Comparison of ENCODE assay signal across 25 cellular contexts in genomic region chr3:171615281-171615680, GRCh38.
"Had no signal": no experiment of that assay in that cellular context is flagged by ENCODE, and none has a peak within 500 bp of the region (broad histone marks: within the 10 kb centered on the region; RNA-seq: fewer than 3 reads in every experiment).

No MANE protein-coding gene starts in this region.

- ATAC-seq: gastrocnemius medialis; naive thymus-derived CD4-positive, alpha-beta T cell had no signal

- H3K4me1 Mint-ChIP-seq: activated CD4-positive, alpha-beta T cell treated with anti-CD3 and anti-CD28 coated beads, Interleukin-2, amount 10 ng/mL, durations not matched to agents 24 days and 14 days; activated naive CD4-positive, alpha-beta T cell treated with anti-CD3 and anti-CD28 coated beads, Interleukin-2, amount 10 ng/mL, durations not matched to agents 7 days and 5 days; naive thymus-derived CD4-positive, alpha-beta T cell; stimulated activated effector memory CD8-positive, alpha-beta T cell treated with anti-CD3 and anti-CD28 coated beads, Interleukin-12 subunit alpha, Interleukin-12 subunit beta, amount 100 ng/mL, for 72 hours had no signal

- H3K36me3 Mint-ChIP-seq: activated CD4-positive, alpha-beta memory T cell treated with anti-CD3 and anti-CD28 coated beads for 36 hours; activated naive CD4-positive, alpha-beta T cell treated with anti-CD3 and anti-CD28 coated beads, Interleukin-2, amount 10 ng/mL, durations not matched to agents 7 days and 5 days; naive thymus-derived CD4-positive, alpha-beta T cell; stimulated activated effector memory CD8-positive, alpha-beta T cell treated with anti-CD3 and anti-CD28 coated beads, Interleukin-12 subunit alpha, Interleukin-12 subunit beta, amount 100 ng/mL, for 72 hours had no signal

- H3K27me3 Mint-ChIP-seq: progenitor cell of endocrine pancreas had no signal

- H3K4me3 Mint-ChIP-seq: activated CD4-positive, alpha-beta memory T cell treated with anti-CD3 and anti-CD28 coated beads for 36 hours; activated CD4-positive, alpha-beta T cell treated with anti-CD3 and anti-CD28 coated beads, Interleukin-2, amount 10 ng/mL, durations not matched to agents 24 days and 14 days; activated naive CD4-positive, alpha-beta T cell treated with anti-CD3 and anti-CD28 coated beads, Interleukin-2, amount 10 ng/mL, durations not matched to agents 7 days and 5 days; activated T-helper 1 cell treated with anti-CD3 and anti-CD28 coated beads, Interleukin-12 subunit alpha, Interleukin-12 subunit beta, Interleukin-2, Interleukin-4 antibody, amounts not matched to agents 30 ng/mL and 10 ng/mL and 1 ng/mL, durations not matched to agents 14 hours and 24 hours and 36 hours; naive thymus-derived CD4-positive, alpha-beta T cell; stimulated activated effector memory CD8-positive, alpha-beta T cell treated with anti-CD3 and anti-CD28 coated beads, Interleukin-12 subunit alpha, Interleukin-12 subunit beta, amount 100 ng/mL, for 72 hours; stimulated activated naive CD8-positive, alpha-beta T cell treated with anti-CD3 and anti-CD28 coated beads, Interleukin-15, Interleukin-2, amounts not matched to agents 100 ng/mL and 50 ng/mL, for 24 hours had no signal

- H3K4me1 ChIP-seq: colonic mucosa, gastrocnemius medialis had no signal

- H3K27ac ChIP-seq: cardiac muscle cell, colonic mucosa, gastrocnemius medialis, ovary, skin epidermis, thoracic aorta had no signal

- H3K9me3 ChIP-seq: body of pancreas, colonic mucosa, gastrocnemius medialis, ovary, right lobe of liver, thoracic aorta had no signal

- H3K27ac Mint-ChIP-seq: activated CD4-positive, alpha-beta memory T cell treated with anti-CD3 and anti-CD28 coated beads for 36 hours; activated CD4-positive, alpha-beta T cell treated with anti-CD3 and anti-CD28 coated beads, Interleukin-2, amount 10 ng/mL, durations not matched to agents 24 days and 14 days; activated naive CD4-positive, alpha-beta T cell treated with anti-CD3 and anti-CD28 coated beads, Interleukin-2, amount 10 ng/mL, durations not matched to agents 7 days and 5 days; activated T-helper 1 cell treated with anti-CD3 and anti-CD28 coated beads, Interleukin-12 subunit alpha, Interleukin-12 subunit beta, Interleukin-2, Interleukin-4 antibody, amounts not matched to agents 30 ng/mL and 10 ng/mL and 1 ng/mL, durations not matched to agents 14 hours and 24 hours and 36 hours; naive thymus-derived CD4-positive, alpha-beta T cell; stimulated activated effector memory CD8-positive, alpha-beta T cell treated with anti-CD3 and anti-CD28 coated beads, Interleukin-12 subunit alpha, Interleukin-12 subunit beta, amount 100 ng/mL, for 72 hours; stimulated activated naive CD8-positive, alpha-beta T cell treated with anti-CD3 and anti-CD28 coated beads, Interleukin-15, Interleukin-2, amounts not matched to agents 100 ng/mL and 50 ng/mL, for 24 hours had no signal

- H3K4me3 ChIP-seq: body of pancreas, cardiac muscle cell, colonic mucosa, gastrocnemius medialis, ovary, right lobe of liver, skin epidermis, thoracic aorta had no signal

- H3K27me3 ChIP-seq: body of pancreas, cardiac muscle cell, colonic mucosa, gastrocnemius medialis, ovary, right lobe of liver had no signal

- H3K36me3 ChIP-seq: colonic mucosa, gastrocnemius medialis, ovary had no signal

- DNase-seq: activated CD4-positive, CD25-positive, alpha-beta regulatory T cell treated with anti-CD3 and anti-CD28 coated beads, Interleukin-2, amount 50 U/mL, for 72 hours; activated CD8-positive, alpha-beta memory T cell treated with anti-CD3 and anti-CD28 coated beads, Interleukin-2, amount 50 U/mL, for 4 hours; activated gamma-delta T cell; activated T-cell treated with anti-CD3 and anti-CD28 coated beads, Interleukin-2, amount 50 U/mL, for 1 hour; cerebellar nuclear complex; colonic mucosa; effector CD8-positive, alpha-beta T cell; gastrocnemius medialis; left colon; stimulated activated CD4-positive, alpha-beta T cell treated with anti-CD3 and anti-CD28 coated beads, Interleukin-4, amount 100 ng/mL, for 24 hours; T-helper 2 cell had no signal

- H3K9me3 Mint-ChIP-seq: activated CD4-positive, alpha-beta memory T cell treated with anti-CD3 and anti-CD28 coated beads for 36 hours; activated CD4-positive, alpha-beta T cell treated with anti-CD3 and anti-CD28 coated beads, Interleukin-2, amount 10 ng/mL, durations not matched to agents 24 days and 14 days; activated naive CD4-positive, alpha-beta T cell treated with anti-CD3 and anti-CD28 coated beads, Interleukin-2, amount 10 ng/mL, durations not matched to agents 7 days and 5 days; activated T-helper 1 cell treated with anti-CD3 and anti-CD28 coated beads, Interleukin-12 subunit alpha, Interleukin-12 subunit beta, Interleukin-2, Interleukin-4 antibody, amounts not matched to agents 30 ng/mL and 10 ng/mL and 1 ng/mL, durations not matched to agents 14 hours and 24 hours and 36 hours; naive thymus-derived CD4-positive, alpha-beta T cell; stimulated activated effector memory CD8-positive, alpha-beta T cell treated with anti-CD3 and anti-CD28 coated beads, Interleukin-12 subunit alpha, Interleukin-12 subunit beta, amount 100 ng/mL, for 72 hours; stimulated activated naive CD8-positive, alpha-beta T cell treated with anti-CD3 and anti-CD28 coated beads, Interleukin-15, Interleukin-2, amounts not matched to agents 100 ng/mL and 50 ng/mL, for 24 hours had no signal
